Comparison of ENCODE assay signal across 40 cellular contexts in genomic region chr6:15938086-15938485, GRCh38.
"Had no signal": no experiment of that assay in that cellular context is flagged by ENCODE, and none has a peak within 500 bp of the region (broad histone marks: within the 10 kb centered on the region; RNA-seq: fewer than 3 reads in every experiment).

No MANE protein-coding gene starts in this region.

- H3K4me3 Mint-ChIP-seq: activated naive CD4-positive, alpha-beta T cell treated with anti-CD3 and anti-CD28 coated beads for 36 hours; activated naive CD4-positive, alpha-beta T cell treated with anti-CD3 and anti-CD28 coated beads, Interleukin-2, amount 10 ng/mL, durations not matched to agents 7 days and 5 days; activated naive CD4-positive, alpha-beta T cell treated with anti-CD3 and anti-CD28 coated beads, Interleukin-2, amount 50 U/mL, for 24 hours; activated naive CD8-positive, alpha-beta T cell; activated naive CD8-positive, alpha-beta T cell treated with anti-CD3 and anti-CD28 coated beads for 36 hours; activated naive CD8-positive, alpha-beta T cell treated with anti-CD3 and anti-CD28 coated beads, Interleukin-2, amount 10 ng/mL, durations not matched to agents 7 days and 5 days; activated naive CD8-positive, alpha-beta T cell treated with anti-CD3 and anti-CD28 coated beads, Interleukin-2, amount 50 U/mL, for 24 hours; activated T-cell treated with anti-CD3 and anti-CD28 coated beads, Interleukin-2, amount 50 U/mL, for 24 hours; activated T-cell treated with anti-CD3 and anti-CD28 coated beads, Interleukin-2, amount 50 U/mL, for 4 hours; activated T-cell treated with anti-CD3 and anti-CD28 coated beads, Interleukin-2, amount 50 U/mL, for 72 hours; activated T-helper 1 cell treated with anti-CD3 and anti-CD28 coated beads, Interleukin-12 subunit alpha, Interleukin-12 subunit beta, Interleukin-2, Interleukin-4 antibody, amounts not matched to agents 30 ng/mL and 10 ng/mL and 1 ng/mL, durations not matched to agents 14 hours and 24 hours and 36 hours; activated T-helper 17 cell treated with anti-CD3 and anti-CD28 coated beads, Interleukin-2, amount 50 U/mL, for 72 hours; brain; central memory CD8-positive, alpha-beta T cell had no signal

- H3K27ac ChIP-seq: adrenal gland, ascending aorta, body of pancreas, brain microvascular endothelial cell, breast epithelium, cardiac muscle cell had no signal

- H3K4me1 Mint-ChIP-seq: activated naive CD4-positive, alpha-beta T cell treated with anti-CD3 and anti-CD28 coated beads, Interleukin-2, amount 10 ng/mL, durations not matched to agents 7 days and 5 days; activated naive CD4-positive, alpha-beta T cell treated with anti-CD3 and anti-CD28 coated beads, Interleukin-2, amount 50 U/mL, for 24 hours; activated naive CD8-positive, alpha-beta T cell treated with anti-CD3 and anti-CD28 coated beads for 36 hours; activated naive CD8-positive, alpha-beta T cell treated with anti-CD3 and anti-CD28 coated beads, Interleukin-2, amount 10 ng/mL, durations not matched to agents 7 days and 5 days; brain had no signal

- H3K36me3 ChIP-seq: adrenal gland, ascending aorta, brain microvascular endothelial cell, breast epithelium, cardiac muscle cell had no signal

- H3K27ac Mint-ChIP-seq: activated naive CD4-positive, alpha-beta T cell treated with anti-CD3 and anti-CD28 coated beads for 36 hours; activated naive CD4-positive, alpha-beta T cell treated with anti-CD3 and anti-CD28 coated beads, Interleukin-2, amount 10 ng/mL, durations not matched to agents 7 days and 5 days; activated naive CD4-positive, alpha-beta T cell treated with anti-CD3 and anti-CD28 coated beads, Interleukin-2, amount 50 U/mL, for 24 hours; activated naive CD4-positive, alpha-beta T cell treated with anti-CD3 and anti-CD28 coated beads, Interleukin-2, amount 50 U/mL, for 72 hours; activated naive CD8-positive, alpha-beta T cell; activated naive CD8-positive, alpha-beta T cell treated with anti-CD3 and anti-CD28 coated beads for 36 hours; activated naive CD8-positive, alpha-beta T cell treated with anti-CD3 and anti-CD28 coated beads, Interleukin-2, amount 10 ng/mL, durations not matched to agents 7 days and 5 days; activated naive CD8-positive, alpha-beta T cell treated with anti-CD3 and anti-CD28 coated beads, Interleukin-2, amount 50 U/mL, for 24 hours; activated T-cell treated with anti-CD3 and anti-CD28 coated beads, Interleukin-2, amount 50 U/mL, for 24 hours; activated T-cell treated with anti-CD3 and anti-CD28 coated beads, Interleukin-2, amount 50 U/mL, for 72 hours; activated T-helper 1 cell treated with anti-CD3 and anti-CD28 coated beads, Interleukin-12 subunit alpha, Interleukin-12 subunit beta, Interleukin-2, Interleukin-4 antibody, amounts not matched to agents 30 ng/mL and 10 ng/mL and 1 ng/mL, durations not matched to agents 14 hours and 24 hours and 36 hours; activated T-helper 17 cell treated with anti-CD3 and anti-CD28 coated beads, Interleukin-2, amount 50 U/mL, for 72 hours; activated T-helper 2 cell treated with anti-CD3 and anti-CD28 coated beads, Interferon-gamma antibody, Interleukin-2, Interleukin-4, amounts not matched to agents 10 μg/mL and 5 μg/mL and 100 μg/mL, durations not matched to agents 14 hours and 24 hours and 36 hours; brain had no signal

- H3K4me3 ChIP-seq: adrenal gland, ascending aorta, body of pancreas, breast epithelium, cardiac muscle cell had no signal

- FAIRE-seq: astrocyte, bronchial epithelial cell had no signal

- DNase-seq: activated effector memory CD4-positive, alpha-beta T cell treated with anti-CD3 and anti-CD28 coated beads, Interleukin-2, amount 50 U/mL, for 16 hours; activated effector memory CD4-positive, alpha-beta T cell treated with Interleukin-2 at 50 U/mL for 16 hours; activated gamma-delta T cell; activated gamma-delta T cell treated with Interleukin-2 at 50 U/mL for 16 hours; activated naive CD4-positive, alpha-beta T cell; activated naive CD4-positive, alpha-beta T cell treated with anti-CD3 and anti-CD28 coated beads for 36 hours; activated naive CD4-positive, alpha-beta T cell treated with anti-CD3 and anti-CD28 coated beads, Interleukin-2, amount 10 ng/mL, durations not matched to agents 7 days and 5 days; activated naive CD4-positive, alpha-beta T cell treated with anti-CD3 and anti-CD28 coated beads, Interleukin-2, amount 50 U/mL, for 16 hours; activated naive CD4-positive, alpha-beta T cell treated with Interleukin-2 at 50 U/mL for 16 hours; activated naive CD8-positive, alpha-beta T cell treated with anti-CD3 and anti-CD28 coated beads for 36 hours; activated naive CD8-positive, alpha-beta T cell treated with anti-CD3 and anti-CD28 coated beads, Interleukin-2, amount 10 ng/mL, durations not matched to agents 7 days and 5 days; activated naive CD8-positive, alpha-beta T cell treated with anti-CD3 and anti-CD28 coated beads, Interleukin-2, amount 50 U/mL, for 24 hours; activated T-cell treated with anti-CD3 and anti-CD28 coated beads, Interleukin-2, amount 50 U/mL, for 1 hour; activated T-cell treated with anti-CD3 and anti-CD28 coated beads, Interleukin-2, amount 50 U/mL, for 24 hours; activated T-cell treated with anti-CD3 and anti-CD28 coated beads, Interleukin-2, amount 50 U/mL, for 4 hours; activated T-cell treated with anti-CD3 and anti-CD28 coated beads, Interleukin-2, amount 50 U/mL, for 48 hours; activated T-cell treated with anti-CD3 and anti-CD28 coated beads, Interleukin-2, amount 50 U/mL, for 72 hours; adrenal gland; amniotic stem cell; amygdala; anterior cingulate cortex; aorta; body of pancreas; brain microvascular endothelial cell; caudate nucleus; central memory CD4-positive, alpha-beta T cell; cerebellar nuclear complex had no signal

- H3K9me3 Mint-ChIP-seq: activated naive CD4-positive, alpha-beta T cell treated with anti-CD3 and anti-CD28 coated beads for 36 hours; activated naive CD4-positive, alpha-beta T cell treated with anti-CD3 and anti-CD28 coated beads, Interleukin-2, amount 10 ng/mL, durations not matched to agents 7 days and 5 days; activated naive CD4-positive, alpha-beta T cell treated with anti-CD3 and anti-CD28 coated beads, Interleukin-2, amount 50 U/mL, for 24 hours; activated naive CD8-positive, alpha-beta T cell treated with anti-CD3 and anti-CD28 coated beads, Interleukin-2, amount 50 U/mL, for 24 hours; activated T-cell treated with anti-CD3 and anti-CD28 coated beads, Interleukin-2, amount 50 U/mL, for 4 hours; activated T-helper 17 cell treated with anti-CD3 and anti-CD28 coated beads, Interleukin-2, amount 50 U/mL, for 72 hours; central memory CD8-positive, alpha-beta T cell had no signal

- H3K27me3 ChIP-seq: adrenal gland, ascending aorta, body of pancreas, brain microvascular endothelial cell, breast epithelium, cardiac muscle cell had no signal

- H3K4me1 ChIP-seq: adrenal gland, ascending aorta, body of pancreas, breast epithelium had no signal

- H3K36me3 Mint-ChIP-seq: activated naive CD4-positive, alpha-beta T cell treated with anti-CD3 and anti-CD28 coated beads, Interleukin-2, amount 10 ng/mL, durations not matched to agents 7 days and 5 days; activated naive CD8-positive, alpha-beta T cell; activated naive CD8-positive, alpha-beta T cell treated with anti-CD3 and anti-CD28 coated beads for 36 hours; activated naive CD8-positive, alpha-beta T cell treated with anti-CD3 and anti-CD28 coated beads, Interleukin-2, amount 10 ng/mL, durations not matched to agents 7 days and 5 days; brain had no signal

- H3K9me3 ChIP-seq: adrenal gland, ascending aorta, body of pancreas had no signal

- ATAC-seq: activated naive CD4-positive, alpha-beta T cell treated with anti-CD3 and anti-CD28 coated beads, Interleukin-2, amount 50 U/mL, for 72 hours; activated naive CD8-positive, alpha-beta T cell treated with anti-CD3 and anti-CD28 coated beads, Interleukin-2, amount 50 U/mL, for 24 hours; activated T-cell treated with anti-CD3 and anti-CD28 coated beads, Interleukin-2, amount 50 U/mL, for 4 hours; activated T-cell treated with anti-CD3 and anti-CD28 coated beads, Interleukin-2, amount 50 U/mL, for 72 hours; activated T-helper 17 cell treated with anti-CD3 and anti-CD28 coated beads, Interleukin-2, amount 50 U/mL, for 72 hours; body of pancreas had no signal
